Comparison of ENCODE assay signal across 12 cellular contexts in the genomic region with DNA sequence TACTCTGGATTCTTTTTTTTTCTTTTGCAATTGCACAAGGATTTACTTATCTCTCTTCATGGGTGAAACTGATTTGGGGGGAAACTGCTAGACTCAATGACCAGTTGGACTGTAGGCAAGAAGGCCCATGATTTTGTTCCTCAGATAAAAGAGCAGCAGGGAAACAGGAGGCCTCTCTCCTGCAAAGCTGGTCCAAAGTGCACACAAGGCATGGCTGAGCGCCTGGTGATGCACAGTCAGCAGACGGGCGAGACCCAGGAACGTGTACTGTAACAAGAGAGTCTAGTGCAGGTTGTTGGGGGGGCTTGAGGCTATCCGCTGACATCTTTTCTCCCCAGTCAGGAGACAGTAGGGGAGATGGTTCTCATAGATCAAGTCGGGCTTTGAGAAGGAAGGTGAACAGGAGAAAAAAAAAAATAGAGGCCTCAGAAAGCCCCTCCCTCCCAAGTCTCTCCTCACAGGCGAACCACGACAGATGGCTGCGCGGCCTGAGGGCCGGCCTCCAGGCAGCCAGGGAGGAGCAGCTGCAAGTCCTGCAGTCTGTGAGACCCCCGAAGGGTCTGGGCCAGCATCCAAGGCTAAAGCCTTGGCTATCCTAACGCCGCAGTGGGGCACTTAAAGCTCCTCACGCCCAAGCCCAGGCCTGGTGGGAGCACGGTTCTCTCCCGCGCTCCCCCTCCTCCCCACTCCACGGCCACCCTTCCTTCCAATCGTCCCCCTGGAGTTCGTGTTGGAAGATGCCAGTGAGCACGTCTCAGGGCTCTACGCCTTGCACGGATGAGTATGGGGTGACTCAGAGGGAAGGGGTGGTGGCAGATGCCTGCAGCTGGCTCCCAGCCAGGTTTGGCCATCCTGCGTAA.
DNase-seq lines count a peak whose midpoint lies in the region; ATAC-seq and TF ChIP-seq lines count a peak whose summit lies in the region.
"Had no signal": no experiment of that assay in that cellular context is flagged by ENCODE, and none has a peak within 500 bp of the region (broad histone marks: within the 10 kb centered on the region; RNA-seq: fewer than 3 reads in every experiment).

No MANE protein-coding gene starts in this region.

- TF ChIP-seq CTCF in upper lobe of right lung (IDR thresholded peaks at IDR 0.05): no peak

- no peaks in the 10 kb centered on the region for H3K4me1 ChIP-seq in upper lobe of right lung

- H3K4me3 ChIP-seq in upper lobe of right lung: no peak overlapping the region
- H3K4me3 ChIP-seq: pancreas had no signal

- H3K9me3 ChIP-seq in upper lobe of right lung: no peaks in the 10 kb centered on the region
- H3K9me3 ChIP-seq: pancreas had no signal

- no peak overlapping the region for H3K27ac ChIP-seq in upper lobe of right lung
- H3K27ac ChIP-seq: pancreas had no signal

- DNase-seq in NCI-H345 (lab: John Stamatoyannopoulos, UW): peak; percentile 39
- no peak for DNase-seq in NCI-H345 treated with DMSO at 0.1 percent for 48 hours (lab: John Stamatoyannopoulos, UW; ENCODE audit: unreplicated experiment)
- DNase-seq in RKO (ENCODE audit: low spot score): peak; percentile 91
- peak; percentile 83 for DNase-seq in glomerular visceral epithelial cell (ENCODE audit: extremely low spot score)
- peak; percentile 54 for DNase-seq in upper lobe of right lung
- no peak for DNase-seq in cortex of kidney (lab: John Stamatoyannopoulos, UW)
- DNase-seq: activated T-cell treated with anti-CD3 and anti-CD28 coated beads for 4 hours, NCI-H2029 treated with DMSO at 0.1 percent for 48 hours, T-helper 1 cell had no signal

- no peaks in the 10 kb centered on the region for H3K36me3 ChIP-seq in upper lobe of right lung
- H3K36me3 ChIP-seq: pancreas had no signal

- no peaks in the 10 kb centered on the region for H3K27me3 ChIP-seq in upper lobe of right lung
- H3K27me3 ChIP-seq: pancreas had no signal

- intact Hi-C loops in upper lobe of right lung (cut with DNase I): no loop called here

- ATAC-seq in upper lobe of right lung (no peak), HG02642 (IDR thresholded peaks at IDR 0.05; ENCODE audit: poor library complexity, unreplicated experiment) (no peak), GM18511 (IDR thresholded peaks at IDR 0.05; ENCODE audit: unreplicated experiment) (no peak)

Comparison
In these comparisons a context has a peak if more than half of its experiments do, and no peak if none do; other contexts are left out.
1. DNase-seq: peak in NCI-H345 (single experiment), RKO (single experiment), glomerular visceral epithelial cell (single experiment) and upper lobe of right lung (single experiment); none in NCI-H345 treated with DMSO at 0.1 percent for 48 hours (single experiment) and cortex of kidney (single experiment).